ENCODE assay signal across 12 cellular contexts in genomic region chr12:124621296-124621660, GRCh38. TPM values are rescaled to one million over a fixed set of nuclear protein-coding genes. Genes with fewer than 3 reads are reported as not detected.
DNase-seq lines count a peak whose midpoint lies in the region; ATAC-seq and TF ChIP-seq lines count a peak whose summit lies in the region.
"Had no signal": no experiment of that assay in that cellular context is flagged by ENCODE, and none has a peak within 500 bp of the region (broad histone marks: within the 10 kb centered on the region; RNA-seq: fewer than 3 reads in every experiment).

No MANE protein-coding gene starts in this region.

- H3K4me1 Mint-ChIP-seq in brain: peaks cover 38% of the 10 kb centered on the region
- H3K4me1 Mint-ChIP-seq: CD4-positive, alpha-beta memory T cell had no signal

- H3K4me1 ChIP-seq in smooth muscle cell (ENCODE audit: low read depth): no peaks in the 10 kb centered on the region

- TF ChIP-seq CTCF in brain (conservative IDR thresholded peaks at IDR 0.05): no peak
- TF ChIP-seq CTCF in smooth muscle cell (IDR thresholded peaks at IDR 0.05; ENCODE audit: borderline replicate concordance, insufficient read depth, poor library complexity, severe bottlenecking): no peak
- no peak for TF ChIP-seq CTCF in GM13977 (IDR thresholded peaks at IDR 0.05; ENCODE audit: extremely low read depth, insufficient read depth, missing control alignments)

- H3K9me3 ChIP-seq in smooth muscle cell (replicated peaks; ENCODE audit: low read depth): no peaks in the 10 kb centered on the region

- ATAC-seq in HG02870 (IDR thresholded peaks at IDR 0.05; ENCODE audit: unreplicated experiment): no peak

- no peaks in the 10 kb centered on the region for H4K20me1 ChIP-seq in smooth muscle cell (ENCODE audit: low read depth)

- H3K4me3 ChIP-seq in smooth muscle cell: no peak overlapping the region

- DNase-seq in EH (ENCODE audit: low read depth) (peak; percentile 69), iris pigment epithelial cell (ENCODE audit: low read depth) (peak; percentile 44), smooth muscle cell (lab: John Stamatoyannopoulos, UW; ENCODE audit: unreplicated experiment) (no peak), NCI-H187 treated with DMSO at 0.1 percent for 48 hours (lab: John Stamatoyannopoulos, UW) (no peak), GM13977 (ENCODE audit: low spot score) (no peak)
- no peak for DNase-seq in stimulated activated CD4-positive, alpha-beta T cell treated with anti-CD3 and anti-CD28 coated beads, Interleukin-4, amount 100 ng/mL, for 24 hours
- DNase-seq: activated T-cell treated with anti-CD3 and anti-CD28 coated beads, Interleukin-2, amount 50 U/mL, for 24 hours; CD4-positive, alpha-beta memory T cell; MV-4-11; T1000 had no signal

- no peaks in the 10 kb centered on the region for H3K36me3 ChIP-seq in smooth muscle cell (ENCODE audit: low read depth)

- peaks cover 3 to 18% (median 9%) of the 10 kb centered on the region in 5 experiments for H3K9me3 Mint-ChIP-seq in brain
- H3K9me3 Mint-ChIP-seq: activated T-cell treated with anti-CD3 and anti-CD28 coated beads, Interleukin-2, amount 50 U/mL, for 24 hours had no signal

- in situ Hi-C loops in GM13977 (cut with MboI; ENCODE audit: low pct_unique_long_range_greater_than_20kb, low sequenced_read_pairs, unreplicated experiment): no loop called here

- peaks cover 13% of the 10 kb centered on the region for H3K27me3 Mint-ChIP-seq in brain
- H3K27me3 Mint-ChIP-seq: activated T-cell treated with anti-CD3 and anti-CD28 coated beads, Interleukin-2, amount 50 U/mL, for 24 hours; CD4-positive, alpha-beta memory T cell had no signal

- no peaks in the 10 kb centered on the region for H3K79me2 ChIP-seq in smooth muscle cell (ENCODE audit: low read depth)

- peak overlapping the region; percentile 72 for H3K27ac ChIP-seq in smooth muscle cell (ENCODE audit: low read depth)

- H3K4me2 ChIP-seq in smooth muscle cell: peak overlapping the region; percentile 33

- no peak overlapping the region for H3K4me3 Mint-ChIP-seq in brain
- H3K4me3 Mint-ChIP-seq: activated T-cell treated with anti-CD3 and anti-CD28 coated beads, Interleukin-2, amount 50 U/mL, for 24 hours; CD4-positive, alpha-beta memory T cell had no signal

- H3K9ac ChIP-seq in smooth muscle cell (ENCODE audit: low read depth): no peak overlapping the region

- H3F3A ChIP-seq in smooth muscle cell (ENCODE audit: low read depth): no peaks in the 10 kb centered on the region

- H2AFZ ChIP-seq in smooth muscle cell (ENCODE audit: low read depth): peak overlapping the region; percentile 32

- H3K36me3 Mint-ChIP-seq in brain: no peaks in the 10 kb centered on the region
- H3K36me3 Mint-ChIP-seq: CD4-positive, alpha-beta memory T cell had no signal

- WGBS in smooth muscle cell (ENCODE audit: low lambda C conversion rate): 52% methylated on average over 11 of the region's 11 CpGs

- H3K27ac Mint-ChIP-seq in brain: peak overlapping the region in 3 of 5 experiments; percentile 61 to 73 (median 72)
- H3K27ac Mint-ChIP-seq: activated T-cell treated with anti-CD3 and anti-CD28 coated beads, Interleukin-2, amount 50 U/mL, for 24 hours; CD4-positive, alpha-beta memory T cell had no signal

- no peaks in the 10 kb centered on the region for H3K27me3 ChIP-seq in smooth muscle cell (ENCODE audit: low read depth)

RNA-seq across cellular contexts. Expression of gene NCOR2, which starts 53.9 kb away (rescaled TPM):
- polyA plus RNA-seq in brain (ENCODE audit: insufficient read depth, low read depth, low replicate concordance): 78.6 TPM
- total RNA-seq in smooth muscle cell: 64.1 and 64.7 TPM in 2 replicates
- polyA plus RNA-seq in smooth muscle cell: 164 and 169 TPM in 2 replicates

Comparison
In these comparisons a context has a peak if more than half of its experiments do, and no peak if none do; other contexts are left out.
1. DNase-seq: peak in EH (single experiment) and iris pigment epithelial cell (single experiment); none in smooth muscle cell (single experiment), NCI-H187 treated with DMSO at 0.1 percent for 48 hours (single experiment), GM13977 (single experiment) and stimulated activated CD4-positive, alpha-beta T cell treated with anti-CD3 and anti-CD28 coated beads, Interleukin-4, amount 100 ng/mL, for 24 hours (single experiment).